Comparison of ENCODE assay signal across 1 cellular context in genomic region chr3:184361532-184361931, GRCh38.
TF ChIP-seq lines count a peak whose summit lies in the region.

TSS of gene CLCN2 (minus strand) at chr3:184361605. CDS start at chr3:184361479, 126 bp downstream.
TSS of gene POLR2H (plus strand) at chr3:184361710. CDS start at chr3:184363493, 1,783 bp downstream.

TF ChIP-seq in HepG2, 621 proteins besides CTCF, POLR2A, EP300 and RAD21 (continued from another document and continues in another):
- TF ChIP-seq, protein P1, sequence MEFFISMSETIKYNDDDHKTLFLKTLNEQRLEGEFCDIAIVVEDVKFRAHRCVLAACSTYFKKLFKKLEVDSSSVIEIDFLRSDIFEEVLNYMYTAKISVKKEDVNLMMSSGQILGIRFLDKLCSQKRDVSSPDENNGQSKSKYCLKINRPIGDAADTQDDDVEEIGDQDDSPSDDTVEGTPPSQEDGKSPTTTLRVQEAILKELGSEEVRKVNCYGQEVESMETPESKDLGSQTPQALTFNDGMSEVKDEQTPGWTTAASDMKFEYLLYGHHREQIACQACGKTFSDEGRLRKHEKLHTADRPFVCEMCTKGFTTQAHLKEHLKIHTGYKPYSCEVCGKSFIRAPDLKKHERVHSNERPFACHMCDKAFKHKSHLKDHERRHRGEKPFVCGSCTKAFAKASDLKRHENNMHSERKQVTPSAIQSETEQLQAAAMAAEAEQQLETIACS (CRISPR knock-in tag; IDR thresholded peaks at IDR 0.05) = peak; percentile 67
- TF ChIP-seq HES4 (CRISPR knock-in tag; IDR thresholded peaks at IDR 0.05; ENCODE audit: borderline replicate concordance) (peak; percentile 38), PHF8 (CRISPR knock-in tag; IDR thresholded peaks at IDR 0.05) (peak; percentile 55; the same call in 1 of the 2 replicates), MED13 (CRISPR knock-in tag; IDR thresholded peaks at IDR 0.05) (0 out of 2 replicates have a peak, but pooled peaks have one; percentile 46), SP5 (CRISPR knock-in tag; IDR thresholded peaks at IDR 0.05; ENCODE audit: borderline replicate concordance, low read depth) (peak; percentile 54; the same call in 1 of the 2 replicates), ZNF318 (CRISPR knock-in tag; IDR thresholded peaks at IDR 0.05) (no peak), SAP130 (CRISPR knock-in tag; IDR thresholded peaks at IDR 0.05; ENCODE audit: low read depth) (peak; percentile 49), BHLHE40 (IDR thresholded peaks at IDR 0.05; ENCODE audit: low read length) (peak; percentile 67), SPEN (CRISPR knock-in tag; IDR thresholded peaks at IDR 0.05; ENCODE audit: low read depth) (peak; percentile 52; the same call in 1 of the 2 replicates), ARNTL (CRISPR knock-in tag; IDR thresholded peaks at IDR 0.05) (peak; percentile 64), HOXA5 (CRISPR knock-in tag; IDR thresholded peaks at IDR 0.05) (0 out of 2 replicates have a peak, but pooled peaks have one; percentile 38), ZNF674 (CRISPR knock-in tag; IDR thresholded peaks at IDR 0.05; ENCODE audit: low read depth) (no peak), ZNF781 (CRISPR knock-in tag; IDR thresholded peaks at IDR 0.05; ENCODE audit: borderline replicate concordance, not compliant biosample characterization) (no peak), ZNF639 (CRISPR knock-in tag; conservative IDR thresholded peaks at IDR 0.05) (peak; percentile 56; the same call in 1 of the 2 replicates), RFXAP (CRISPR knock-in tag; IDR thresholded peaks at IDR 0.05; ENCODE audit: borderline replicate concordance) (peak; percentile 72; the same call in 1 of the 2 replicates), ZBTB10 (CRISPR knock-in tag; IDR thresholded peaks at IDR 0.05; ENCODE audit: borderline replicate concordance) (0 out of 2 replicates have a peak, but pooled peaks have one; percentile 30), RBFOX2 (IDR thresholded peaks at IDR 0.05; ENCODE audit: low read depth, low read length) (peak; percentile 88), SP2 (CRISPR knock-in tag; IDR thresholded peaks at IDR 0.05) (no peak), GABPB1 (CRISPR knock-in tag; IDR thresholded peaks at IDR 0.05) (peak; percentile 49; the same call in 1 of the 2 replicates), ZFX (CRISPR knock-in tag; IDR thresholded peaks at IDR 0.05; ENCODE audit: low read depth) (peak; percentile 73; the same call in 1 of the 2 replicates), ZNF460 (CRISPR knock-in tag; IDR thresholded peaks at IDR 0.05; ENCODE audit: borderline replicate concordance) (no peak), SALL1 (CRISPR knock-in tag; IDR thresholded peaks at IDR 0.05) (peak; percentile 15), ZNF788 (CRISPR knock-in tag; IDR thresholded peaks at IDR 0.05; ENCODE audit: borderline replicate concordance) (no peak; the same call in 1 of the 2 replicates), ZNF777 (CRISPR knock-in tag; IDR thresholded peaks at IDR 0.05) (peak; percentile 69; the same call in 1 of the 2 replicates), SRY (CRISPR knock-in tag; IDR thresholded peaks at IDR 0.05) (peak; percentile 21; the same call in 1 of the 2 replicates)
- TF ChIP-seq, protein P2, sequence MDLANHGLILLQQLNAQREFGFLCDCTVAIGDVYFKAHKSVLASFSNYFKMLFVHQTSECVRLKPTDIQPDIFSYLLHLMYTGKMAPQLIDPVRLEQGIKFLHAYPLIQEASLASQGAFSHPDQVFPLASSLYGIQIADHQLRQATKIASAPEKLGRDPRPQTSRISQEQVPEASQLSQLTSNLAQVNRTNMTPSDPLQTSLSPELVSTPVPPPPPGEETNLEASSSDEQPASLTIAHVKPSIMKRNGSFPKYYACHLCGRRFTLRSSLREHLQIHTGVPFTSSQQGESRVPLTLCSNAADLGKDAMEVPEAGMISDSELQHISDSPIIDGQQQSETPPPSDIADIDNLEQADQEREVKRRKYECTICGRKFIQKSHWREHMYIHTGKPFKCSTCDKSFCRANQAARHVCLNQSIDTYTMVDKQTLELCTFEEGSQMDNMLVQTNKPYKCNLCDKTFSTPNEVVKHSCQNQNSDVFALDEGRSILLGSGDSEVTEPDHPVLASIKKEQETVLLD (CRISPR knock-in tag; IDR thresholded peaks at IDR 0.05; ENCODE audit: low read depth) = peak; percentile 64; the same call in 1 of the 2 replicates
- TF ChIP-seq, protein P3, sequence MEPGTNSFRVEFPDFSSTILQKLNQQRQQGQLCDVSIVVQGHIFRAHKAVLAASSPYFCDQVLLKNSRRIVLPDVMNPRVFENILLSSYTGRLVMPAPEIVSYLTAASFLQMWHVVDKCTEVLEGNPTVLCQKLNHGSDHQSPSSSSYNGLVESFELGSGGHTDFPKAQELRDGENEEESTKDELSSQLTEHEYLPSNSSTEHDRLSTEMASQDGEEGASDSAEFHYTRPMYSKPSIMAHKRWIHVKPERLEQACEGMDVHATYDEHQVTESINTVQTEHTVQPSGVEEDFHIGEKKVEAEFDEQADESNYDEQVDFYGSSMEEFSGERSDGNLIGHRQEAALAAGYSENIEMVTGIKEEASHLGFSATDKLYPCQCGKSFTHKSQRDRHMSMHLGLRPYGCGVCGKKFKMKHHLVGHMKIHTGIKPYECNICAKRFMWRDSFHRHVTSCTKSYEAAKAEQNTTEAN (CRISPR knock-in tag; conservative IDR thresholded peaks at IDR 0.05) = peak; percentile 56; the same call in 1 of the 2 replicates
- TF ChIP-seq, protein P4, sequence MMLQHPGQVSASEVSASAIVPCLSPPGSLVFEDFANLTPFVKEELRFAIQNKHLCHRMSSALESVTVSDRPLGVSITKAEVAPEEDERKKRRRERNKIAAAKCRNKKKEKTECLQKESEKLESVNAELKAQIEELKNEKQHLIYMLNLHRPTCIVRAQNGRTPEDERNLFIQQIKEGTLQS (CRISPR knock-in tag; IDR thresholded peaks at IDR 0.05) = peak; percentile 22; the same call in 1 of the 2 replicates
- TF ChIP-seq, protein P5, sequence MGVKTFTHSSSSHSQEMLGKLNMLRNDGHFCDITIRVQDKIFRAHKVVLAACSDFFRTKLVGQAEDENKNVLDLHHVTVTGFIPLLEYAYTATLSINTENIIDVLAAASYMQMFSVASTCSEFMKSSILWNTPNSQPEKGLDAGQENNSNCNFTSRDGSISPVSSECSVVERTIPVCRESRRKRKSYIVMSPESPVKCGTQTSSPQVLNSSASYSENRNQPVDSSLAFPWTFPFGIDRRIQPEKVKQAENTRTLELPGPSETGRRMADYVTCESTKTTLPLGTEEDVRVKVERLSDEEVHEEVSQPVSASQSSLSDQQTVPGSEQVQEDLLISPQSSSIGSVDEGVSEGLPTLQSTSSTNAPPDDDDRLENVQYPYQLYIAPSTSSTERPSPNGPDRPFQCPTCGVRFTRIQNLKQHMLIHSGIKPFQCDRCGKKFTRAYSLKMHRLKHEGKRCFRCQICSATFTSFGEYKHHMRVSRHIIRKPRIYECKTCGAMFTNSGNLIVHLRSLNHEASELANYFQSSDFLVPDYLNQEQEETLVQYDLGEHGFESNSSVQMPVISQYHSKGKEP (CRISPR knock-in tag; IDR thresholded peaks at IDR 0.05) = no peak
- TF ChIP-seq, protein P6, sequence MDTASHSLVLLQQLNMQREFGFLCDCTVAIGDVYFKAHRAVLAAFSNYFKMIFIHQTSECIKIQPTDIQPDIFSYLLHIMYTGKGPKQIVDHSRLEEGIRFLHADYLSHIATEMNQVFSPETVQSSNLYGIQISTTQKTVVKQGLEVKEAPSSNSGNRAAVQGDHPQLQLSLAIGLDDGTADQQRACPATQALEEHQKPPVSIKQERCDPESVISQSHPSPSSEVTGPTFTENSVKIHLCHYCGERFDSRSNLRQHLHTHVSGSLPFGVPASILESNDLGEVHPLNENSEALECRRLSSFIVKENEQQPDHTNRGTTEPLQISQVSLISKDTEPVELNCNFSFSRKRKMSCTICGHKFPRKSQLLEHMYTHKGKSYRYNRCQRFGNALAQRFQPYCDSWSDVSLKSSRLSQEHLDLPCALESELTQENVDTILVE (CRISPR knock-in tag; IDR thresholded peaks at IDR 0.05) = 0 out of 2 replicates have a peak, but pooled peaks have one; percentile 38
- TF ChIP-seq, protein P7, sequence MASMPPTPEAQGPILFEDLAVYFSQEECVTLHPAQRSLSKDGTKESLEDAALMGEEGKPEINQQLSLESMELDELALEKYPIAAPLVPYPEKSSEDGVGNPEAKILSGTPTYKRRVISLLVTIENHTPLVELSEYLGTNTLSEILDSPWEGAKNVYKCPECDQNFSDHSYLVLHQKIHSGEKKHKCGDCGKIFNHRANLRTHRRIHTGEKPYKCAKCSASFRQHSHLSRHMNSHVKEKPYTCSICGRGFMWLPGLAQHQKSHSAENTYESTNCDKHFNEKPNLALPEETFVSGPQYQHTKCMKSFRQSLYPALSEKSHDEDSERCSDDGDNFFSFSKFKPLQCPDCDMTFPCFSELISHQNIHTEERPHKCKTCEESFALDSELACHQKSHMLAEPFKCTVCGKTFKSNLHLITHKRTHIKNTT (CRISPR knock-in tag; IDR thresholded peaks at IDR 0.05) = no peak
- TF ChIP-seq, protein P8, sequence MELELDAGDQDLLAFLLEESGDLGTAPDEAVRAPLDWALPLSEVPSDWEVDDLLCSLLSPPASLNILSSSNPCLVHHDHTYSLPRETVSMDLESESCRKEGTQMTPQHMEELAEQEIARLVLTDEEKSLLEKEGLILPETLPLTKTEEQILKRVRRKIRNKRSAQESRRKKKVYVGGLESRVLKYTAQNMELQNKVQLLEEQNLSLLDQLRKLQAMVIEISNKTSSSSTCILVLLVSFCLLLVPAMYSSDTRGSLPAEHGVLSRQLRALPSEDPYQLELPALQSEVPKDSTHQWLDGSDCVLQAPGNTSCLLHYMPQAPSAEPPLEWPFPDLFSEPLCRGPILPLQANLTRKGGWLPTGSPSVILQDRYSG (CRISPR knock-in tag; IDR thresholded peaks at IDR 0.05) = peak; percentile 82; the same call in 1 of the 2 replicates
